ENCODE assay signal across 37 cellular contexts in the genomic region with DNA sequence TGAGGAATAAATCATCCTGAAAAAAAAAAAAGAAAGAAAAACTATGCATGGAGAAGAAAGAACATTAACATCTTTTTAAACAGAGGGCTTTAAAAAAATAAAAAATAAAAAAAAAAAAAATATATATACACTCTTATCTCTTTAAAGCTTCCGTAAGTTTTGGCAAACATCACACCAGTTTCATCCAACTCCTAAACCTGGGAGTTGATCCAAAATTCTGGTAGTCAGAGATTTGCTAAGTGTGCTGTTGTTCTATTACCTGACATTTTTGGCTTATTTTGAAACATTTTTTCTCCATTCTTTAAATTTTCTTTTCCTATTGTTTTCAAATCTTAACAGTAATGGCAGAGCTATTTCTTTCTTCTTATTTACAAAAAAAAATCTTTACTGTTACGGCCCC.
"Had no signal": no experiment of that assay in that cellular context is flagged by ENCODE, and none has a peak within 500 bp of the region (broad histone marks: within the 10 kb centered on the region; RNA-seq: fewer than 3 reads in every experiment).

No MANE protein-coding gene starts in this region.

- ATAC-seq: activated CD8-positive, alpha-beta memory T cell treated with anti-CD3 and anti-CD28 coated beads, Interleukin-2, amount 10 ng/mL, durations not matched to agents 7 days and 5 days; activated T-cell treated with anti-CD3 and anti-CD28 coated beads, Interleukin-2, amount 50 U/mL, for 72 hours; activated T-helper 17 cell treated with anti-CD3 and anti-CD28 coated beads, Interleukin-2, amount 50 U/mL, for 72 hours; body of pancreas; Panc1 had no signal

- H3K27ac ChIP-seq: ascending aorta, body of pancreas, breast epithelium, SJCRH30, SK-N-MC, WERI-Rb-1 had no signal

- H3K36me3 ChIP-seq: ascending aorta, SJCRH30, WERI-Rb-1 had no signal

- H3K27me3 ChIP-seq: ascending aorta, body of pancreas, breast epithelium, SJCRH30 had no signal

- H3K4me3 ChIP-seq: ascending aorta, body of pancreas, breast epithelium, SJCRH30, SK-N-MC had no signal

- DNase-seq: activated CD4-positive, alpha-beta memory T cell treated with anti-CD3 and anti-CD28 coated beads, Interleukin-2, amount 10 ng/mL, durations not matched to agents 7 days and 5 days; activated CD4-positive, alpha-beta T cell treated with anti-CD3 and anti-CD28 coated beads for 1 hour; activated CD4-positive, alpha-beta T cell treated with anti-CD3 and anti-CD28 coated beads for 48 hours; activated CD4-positive, CD25-positive, alpha-beta regulatory T cell; activated CD8-positive, alpha-beta memory T cell treated with anti-CD3 and anti-CD28 coated beads for 24 hours; activated CD8-positive, alpha-beta memory T cell treated with anti-CD3 and anti-CD28 coated beads, Interleukin-2, amount 10 ng/mL, durations not matched to agents 7 days and 5 days; activated CD8-positive, alpha-beta memory T cell treated with anti-CD3 and anti-CD28 coated beads, Interleukin-2, amount 50 U/mL, for 48 hours; activated effector memory CD4-positive, alpha-beta T cell treated with anti-CD3 and anti-CD28 coated beads, Interleukin-2, amount 50 U/mL, for 16 hours; activated naive CD4-positive, alpha-beta T cell; activated naive CD4-positive, alpha-beta T cell treated with anti-CD3 and anti-CD28 coated beads, Interleukin-2, amount 50 U/mL, for 16 hours; activated naive CD8-positive, alpha-beta T cell treated with anti-CD3 and anti-CD28 coated beads for 36 hours; activated T-cell treated with anti-CD3 and anti-CD28 coated beads, Interleukin-2, amount 50 U/mL, for 72 hours; amniotic stem cell; body of pancreas; caudate nucleus; Kasumi-1; KG1; MM.1S; MV-4-11; NCI-H1092; NCI-H1436 treated with DMSO at 0.1 percent for 48 hours; NCI-H1694 treated with DMSO at 0.1 percent for 48 hours; NCI-H2029; NCI-H2171 treated with DMSO at 0.1 percent for 48 hours; NCI-H2227 treated with DMSO at 0.1 percent for 48 hours; NCI-H510A treated with DMSO at 0.1 percent for 48 hours; NCI-H526 treated with DMSO at 0.1 percent for 48 hours; NCI-H774; SHP77; SJCRH30; T1000; WERI-Rb-1 had no signal

- H3K4me1 ChIP-seq: ascending aorta, body of pancreas, breast epithelium, SJCRH30 had no signal

- H3K9me3 ChIP-seq: ascending aorta, body of pancreas, breast epithelium, SJCRH30 had no signal
